In genomic region chr1:160098852-160099647, GRCh38 we compare ENCODE assay signal across 1 cellular context.
TF ChIP-seq lines count a peak whose summit lies in the region.

No MANE protein-coding gene starts in this region.

TF ChIP-seq in K562, 482 proteins besides CTCF, POLR2A, EP300 and RAD21 (continued from another document and continues in another):
- TF ChIP-seq ZNF609 (CRISPR knock-in tag; IDR thresholded peaks at IDR 0.05; ENCODE audit: borderline replicate concordance) (no peak), U2AF1 (optimal IDR thresholded peaks at IDR 0.05; ENCODE audit: low read depth, low read length) (no peak), SRF (CRISPR knock-in tag; IDR thresholded peaks at IDR 0.05) (peak in 1 of 2 experiments; percentile 79; a peak in 1 of 4 replicates), ZBTB7A (IDR thresholded peaks at IDR 0.05; ENCODE audit: borderline replicate concordance, control insufficient read depth, low read depth, low read length) (peak; percentile 54; the same call in 1 of the 2 replicates), MYC (IDR thresholded peaks at IDR 0.05; ENCODE audit: low read depth, low read length) (no peak), MYC (CRISPR knock-in tag; IDR thresholded peaks at IDR 0.05; ENCODE audit: borderline replicate concordance, low read depth) (no peak), ZNF717 (CRISPR knock-in tag; IDR thresholded peaks at IDR 0.05) (no peak), TAL1 (IDR thresholded peaks at IDR 0.05) (no peak), KHSRP (IDR thresholded peaks at IDR 0.05) (no peak), OTX1 (CRISPR knock-in tag; IDR thresholded peaks at IDR 0.05) (no peak), CEBPB (tag; IDR thresholded peaks at IDR 0.05) (no peak), SMARCB1 (IDR thresholded peaks at IDR 0.05; ENCODE audit: insufficient read length, low read depth) (no peak), BRF2 (IDR thresholded peaks at IDR 0.05; ENCODE audit: borderline replicate concordance, insufficient read depth, insufficient read length) (no peak), L3MBTL2 (IDR thresholded peaks at IDR 0.05) (peak; percentile 47; the same call in 1 of the 2 replicates), PPARD (CRISPR knock-in tag; IDR thresholded peaks at IDR 0.05) (no peak), SMAD4 (CRISPR knock-in tag; conservative IDR thresholded peaks at IDR 0.05) (no peak), POLR2B (IDR thresholded peaks at IDR 0.05; ENCODE audit: low read depth, partially characterized antibody) (no peak), ZBTB17 (CRISPR knock-in tag; IDR thresholded peaks at IDR 0.05) (0 out of 2 replicates have a peak, but pooled peaks have one; percentile 14), SIN3A (IDR thresholded peaks at IDR 0.05; ENCODE audit: borderline replicate concordance in 2 of 2, control insufficient read depth in 1 of 2, low read depth in 2 of 2, low read length in 2 of 2) (no peak), ZNF134 (CRISPR knock-in tag; conservative IDR thresholded peaks at IDR 0.05) (no peak), SNAPC5 (CRISPR knock-in tag; IDR thresholded peaks at IDR 0.05) (no peak), ZNF354B (CRISPR knock-in tag; IDR thresholded peaks at IDR 0.05) (no peak), RBBP5 (IDR thresholded peaks at IDR 0.05; ENCODE audit: borderline replicate concordance, insufficient read depth, low read length, poor library complexity, severe bottlenecking) (no peak), EZH2 (IDR thresholded peaks at IDR 0.05; ENCODE audit: borderline replicate concordance, low read depth, low read length) (no peak), CBX1 (IDR thresholded peaks at IDR 0.05; ENCODE audit: low read depth) (no peak), VEZF1 (CRISPR knock-in tag; IDR thresholded peaks at IDR 0.05) (peak; percentile 88), ZNF445 (CRISPR knock-in tag; IDR thresholded peaks at IDR 0.05; ENCODE audit: low read depth) (no peak), ZNF140 (CRISPR knock-in tag; IDR thresholded peaks at IDR 0.05) (no peak), ZNF253 (CRISPR knock-in tag; conservative IDR thresholded peaks at IDR 0.05) (no peak), ATF3 (IDR thresholded peaks at IDR 0.05) (peak; percentile 86), ATF3 (CRISPR knock-in tag; conservative IDR thresholded peaks at IDR 0.05) (peak; percentile 37; the same call in 1 of the 2 replicates), E2F8 (IDR thresholded peaks at IDR 0.05; ENCODE audit: low read depth, partially characterized antibody) (no peak), ZFP36 (IDR thresholded peaks at IDR 0.05; ENCODE audit: low read depth, low read length, partially characterized antibody) (no peak), MCM7 (IDR thresholded peaks at IDR 0.05) (no peak), PHB2 (IDR thresholded peaks at IDR 0.05; ENCODE audit: low read depth) (no peak), SIX5 (IDR thresholded peaks at IDR 0.05; ENCODE audit: borderline replicate concordance in 1 of 2, insufficient read depth in 1 of 2, low read depth in 1 of 2, low read length in 2 of 2) (no peak), THRA (IDR thresholded peaks at IDR 0.05) (no peak), ZNF224 (CRISPR knock-in tag; IDR thresholded peaks at IDR 0.05) (no peak), BCL6 (CRISPR knock-in tag; IDR thresholded peaks at IDR 0.05) (no peak), AFF4 (CRISPR knock-in tag; IDR thresholded peaks at IDR 0.05) (no peak), EGR1 (conservative IDR thresholded peaks at IDR 0.05) (0 out of 2 replicates have a peak, but pooled peaks have one; percentile 11), ZNF146 (CRISPR knock-in tag; IDR thresholded peaks at IDR 0.05; ENCODE audit: unreplicated experiment) (no peak), HCFC1 (IDR thresholded peaks at IDR 0.05; ENCODE audit: low read depth, low read length) (no peak), SAP30 (IDR thresholded peaks at IDR 0.05; ENCODE audit: borderline replicate concordance, insufficient read depth, low read depth, low read length, poor library complexity, severe bottlenecking) (no peak), NR3C1 (CRISPR knock-in tag; IDR thresholded peaks at IDR 0.05) (no peak), TFAP4 (CRISPR knock-in tag; IDR thresholded peaks at IDR 0.05; ENCODE audit: borderline replicate concordance) (no peak; the same call in 1 of the 2 replicates), XRCC5 (IDR thresholded peaks at IDR 0.05; ENCODE audit: low read depth, low read length) (no peak)
